ENCODE assay signal across 12 cellular contexts in the genomic region with DNA sequence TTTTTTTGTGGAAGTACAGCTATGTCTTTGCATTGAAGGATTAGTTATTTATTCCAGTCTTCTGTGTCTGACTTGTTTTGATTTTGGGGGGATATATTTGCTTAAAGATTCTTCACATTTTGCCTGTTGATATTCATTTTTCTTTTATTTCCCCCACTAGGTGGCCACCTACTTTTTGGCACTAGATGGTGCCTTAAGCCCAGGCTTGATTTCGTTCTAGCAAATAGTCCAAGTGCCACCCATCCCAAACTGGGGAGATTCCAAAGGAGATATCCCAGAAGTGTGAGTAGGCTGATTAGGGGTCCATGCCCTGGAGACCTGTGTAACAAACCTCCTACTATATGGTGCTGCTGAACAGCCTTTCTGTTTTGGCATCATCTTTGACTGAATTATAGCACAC.
DNase-seq lines count a peak whose midpoint lies in the region; ATAC-seq and TF ChIP-seq lines count a peak whose summit lies in the region.
"Had no signal": no experiment of that assay in that cellular context is flagged by ENCODE, and none has a peak within 500 bp of the region (broad histone marks: within the 10 kb centered on the region; RNA-seq: fewer than 3 reads in every experiment).

No MANE protein-coding gene starts in this region.

- CTCF ChIA-PET in CD8-positive, alpha-beta T cell (lab: Charles Lee) = no interaction called here

- H3K4me3 Mint-ChIP-seq in CD8-positive, alpha-beta T cell = no peak overlapping the region
- H3K4me3 Mint-ChIP-seq: activated B cell treated with CpG ODN at 0.5 μM for 24 hours; stimulated activated memory B cell treated with anti-CD40 and anti-IgM and Interleukin-4, amounts not matched to agents 10 μg/mL and 1 μg/mL and 100 μg/mL, for 72 hours had no signal

- in situ Hi-C loops in SK-MEL-5 (cut with HindIII; ENCODE audit: low pct_unique_long_range_greater_than_20kb, low sequenced_read_pairs) = no loop called here

- no peaks in the 10 kb centered on the region for H3K27me3 ChIP-seq in H7 (ENCODE audit: control insufficient read depth, insufficient read depth, low read length)
- no peaks in the 10 kb centered on the region for H3K27me3 ChIP-seq in CD8-positive, alpha-beta T cell (ENCODE audit: insufficient read depth, low read length)

- H3K4me3 ChIP-seq in H7 (ENCODE audit: insufficient read depth, low read depth, low read length) = no peak overlapping the region
- H3K4me3 ChIP-seq in CD8-positive, alpha-beta T cell (ENCODE audit: low read depth, low read length) = no peak overlapping the region

- H3K36me3 ChIP-seq in H7 (replicated peaks; ENCODE audit: control insufficient read depth, insufficient read depth, low read length) = no peaks in the 10 kb centered on the region
- H3K36me3 ChIP-seq in CD8-positive, alpha-beta T cell (ENCODE audit: insufficient read depth, low read length) = no peaks in the 10 kb centered on the region

- DNase-seq in COR-L47 (lab: John Stamatoyannopoulos, UW) = peak; percentile 42
- DNase-seq in H7 = peak; percentile 4
- DNase-seq in SK-MEL-5 (ENCODE audit: low read depth, low spot score) = peak; percentile 64
- DNase-seq in glomerular visceral epithelial cell (ENCODE audit: extremely low spot score) = peak; percentile 1
- DNase-seq in NCI-H1694 (lab: John Stamatoyannopoulos, UW) = no peak
- DNase-seq in CD8-positive, alpha-beta T cell = no peak
- DNase-seq: activated B cell treated with CpG ODN at 0.5 μM for 24 hours, aorta, NCI-H1092 treated with DMSO at 0.1 percent for 48 hours had no signal

- intact Hi-C loops in CD8-positive, alpha-beta T cell (cut with DNase I, micrococcal nuclease) = no loop called here

- no peaks in the 10 kb centered on the region for H3K27me3 Mint-ChIP-seq in CD8-positive, alpha-beta T cell (ENCODE audit: low read depth)
- H3K27me3 Mint-ChIP-seq: activated B cell treated with CpG ODN at 0.5 μM for 24 hours; stimulated activated memory B cell treated with anti-CD40 and anti-IgM and Interleukin-4, amounts not matched to agents 10 μg/mL and 1 μg/mL and 100 μg/mL, for 72 hours had no signal

- no peaks in the 10 kb centered on the region for H3K9me3 ChIP-seq in CD8-positive, alpha-beta T cell (ENCODE audit: low read length)

- no peaks in the 10 kb centered on the region for H3K4me1 Mint-ChIP-seq in CD8-positive, alpha-beta T cell (ENCODE audit: low read depth)
- H3K4me1 Mint-ChIP-seq: activated B cell treated with CpG ODN at 0.5 μM for 24 hours; stimulated activated memory B cell treated with anti-CD40 and anti-IgM and Interleukin-4, amounts not matched to agents 10 μg/mL and 1 μg/mL and 100 μg/mL, for 72 hours had no signal

- POLR2A ChIA-PET in CD8-positive, alpha-beta T cell (lab: Charles Lee) = no interaction called here

- no peak overlapping the region for H3K27ac ChIP-seq in CD8-positive, alpha-beta T cell (ENCODE audit: low read depth, low read length)

- H3K36me3 Mint-ChIP-seq in CD8-positive, alpha-beta T cell = no peaks in the 10 kb centered on the region
- H3K36me3 Mint-ChIP-seq: stimulated activated memory B cell treated with anti-CD40 and anti-IgM and Interleukin-4, amounts not matched to agents 10 μg/mL and 1 μg/mL and 100 μg/mL, for 72 hours had no signal

- peaks cover 12% of the 10 kb centered on the region for H3K9me3 Mint-ChIP-seq in CD8-positive, alpha-beta T cell

- no peak overlapping the region for H3K27ac Mint-ChIP-seq in CD8-positive, alpha-beta T cell
- H3K27ac Mint-ChIP-seq: activated B cell treated with CpG ODN at 0.5 μM for 24 hours; stimulated activated memory B cell treated with anti-CD40 and anti-IgM and Interleukin-4, amounts not matched to agents 10 μg/mL and 1 μg/mL and 100 μg/mL, for 72 hours had no signal

- H3K4me1 ChIP-seq in CD8-positive, alpha-beta T cell (ENCODE audit: insufficient read depth, low read length) = no peaks in the 10 kb centered on the region

- no peak for TF ChIP-seq CTCF in CD8-positive, alpha-beta T cell (IDR thresholded peaks at IDR 0.05)

- no peak for ATAC-seq in GM21786 (IDR thresholded peaks at IDR 0.05; ENCODE audit: unreplicated experiment)
- ATAC-seq in GM21423 (IDR thresholded peaks at IDR 0.05; ENCODE audit: unreplicated experiment) = no peak
- ATAC-seq in CD8-positive, alpha-beta T cell = no peak
- ATAC-seq: stimulated activated memory B cell treated with anti-CD40 and anti-IgM and Interleukin-4, amounts not matched to agents 10 μg/mL and 1 μg/mL and 100 μg/mL, for 72 hours had no signal

Comparison
In these comparisons a context has a peak if more than half of its experiments do, and no peak if none do; other contexts are left out.
1. DNase-seq: peak in COR-L47 (single experiment), H7 (single experiment), SK-MEL-5 (single experiment) and glomerular visceral epithelial cell (single experiment); none in NCI-H1694 (single experiment) and CD8-positive, alpha-beta T cell (0 of 7).